In the genomic region with DNA sequence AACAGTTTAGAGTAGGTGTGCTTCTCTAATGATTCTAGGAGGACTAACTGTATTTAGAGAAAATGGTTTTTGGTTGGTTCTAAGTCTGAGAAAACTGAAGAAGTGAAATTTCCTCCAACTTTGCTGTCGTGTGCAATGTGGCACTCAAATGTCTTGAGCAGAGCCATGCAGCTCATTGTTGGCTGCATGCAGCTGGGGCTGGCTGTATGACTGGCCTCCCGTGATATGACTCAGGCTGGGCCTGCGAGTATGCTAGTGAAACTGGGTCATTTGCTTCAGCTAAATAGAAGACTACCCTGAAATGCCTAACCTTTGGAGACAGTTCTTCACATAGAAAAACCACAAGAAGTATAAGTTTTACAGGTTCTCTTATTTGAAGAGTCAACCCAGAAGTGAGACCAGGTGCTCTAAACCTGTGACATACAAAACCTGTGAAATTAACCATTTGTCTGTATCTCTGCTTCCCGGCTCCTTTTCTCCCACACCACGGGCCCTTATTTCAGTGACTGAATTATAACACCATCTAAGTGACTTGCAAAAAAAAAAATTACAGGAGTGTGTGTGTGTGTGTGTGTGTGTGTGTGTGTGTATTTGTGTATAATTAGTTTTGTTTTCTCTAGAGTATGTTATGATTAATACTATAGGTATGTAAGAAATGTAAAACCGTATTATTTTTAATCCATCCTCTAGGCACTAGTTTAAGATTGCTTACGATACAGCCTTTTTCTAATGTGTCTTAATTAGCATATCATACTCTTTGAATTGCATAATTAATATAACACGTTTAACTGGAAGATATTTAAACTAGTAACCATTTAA, we compare ENCODE assay signal across 8 cellular contexts. TPM values are rescaled to one million over a fixed set of nuclear protein-coding genes. Genes with fewer than 3 reads are reported as not detected.
DNase-seq lines count a peak whose midpoint lies in the region; ATAC-seq and TF ChIP-seq lines count a peak whose summit lies in the region.

No MANE protein-coding gene starts in this region.

- H3K4me1 Mint-ChIP-seq in stimulated activated effector memory CD8-positive, alpha-beta T cell treated with anti-CD3 and anti-CD28 coated beads, Interleukin-12 subunit alpha, Interleukin-12 subunit beta, amount 100 ng/mL, for 72 hours: peaks cover 30% of the 10 kb centered on the region

- BruUV-seq in OCI-LY7 (replicated peaks; lab: Mats Ljungman, UMichigan): no TSS peak

- no peaks in the 10 kb centered on the region for H4K20me1 ChIP-seq in OCI-LY7 (ENCODE audit: insufficient read depth, low read length)

- intact Hi-C loops in OCI-LY7 (cut with micrococcal nuclease; ENCODE audit: unreplicated experiment): no loop called here

- H3K79me2 ChIP-seq in OCI-LY7 (ENCODE audit: insufficient read depth, low read depth, low read length): no peaks in the 10 kb centered on the region

- no peak overlapping the region for H2AFZ ChIP-seq in OCI-LY7 (ENCODE audit: low read length)

- CTCF ChIA-PET in OCI-LY7 (lab: Charles Lee; ENCODE audit: unreplicated experiment): no interaction called here

- no peaks in the 10 kb centered on the region for H3K4me1 ChIP-seq in OCI-LY7 (ENCODE audit: insufficient read depth, low read length, poor library complexity, severe bottlenecking)

- H3K9me3 ChIP-seq in OCI-LY7 (ENCODE audit: low read length): no peaks in the 10 kb centered on the region

- peak overlapping the region; percentile 42 for H3K4me3 Mint-ChIP-seq in stimulated activated effector memory CD8-positive, alpha-beta T cell treated with anti-CD3 and anti-CD28 coated beads, Interleukin-12 subunit alpha, Interleukin-12 subunit beta, amount 100 ng/mL, for 72 hours

- peak overlapping the region; percentile 8 for H3K27ac Mint-ChIP-seq in stimulated activated effector memory CD8-positive, alpha-beta T cell treated with anti-CD3 and anti-CD28 coated beads, Interleukin-12 subunit alpha, Interleukin-12 subunit beta, amount 100 ng/mL, for 72 hours

- no peak overlapping the region for H3K27ac ChIP-seq in OCI-LY7 (ENCODE audit: low read depth, low read length, poor library complexity, severe bottlenecking)

- peaks cover 39% of the 10 kb centered on the region for H3K36me3 Mint-ChIP-seq in stimulated activated effector memory CD8-positive, alpha-beta T cell treated with anti-CD3 and anti-CD28 coated beads, Interleukin-12 subunit alpha, Interleukin-12 subunit beta, amount 100 ng/mL, for 72 hours

- TF ChIP-seq CTCF in foreskin fibroblast (IDR thresholded peaks at IDR 0.05; ENCODE audit: low read depth, low read length): no peak
- TF ChIP-seq CTCF in OCI-LY7 (conservative IDR thresholded peaks at IDR 0.05; ENCODE audit: low read length): no peak

- peak; percentile 100 for ATAC-seq in HG03064 (IDR thresholded peaks at IDR 0.05; ENCODE audit: low read depth, unreplicated experiment)
- peak; percentile 100 for ATAC-seq in stimulated activated effector memory CD8-positive, alpha-beta T cell treated with anti-CD3 and anti-CD28 coated beads, Interleukin-12 subunit alpha, Interleukin-12 subunit beta, amount 100 ng/mL, for 72 hours

- H3K9me2 ChIP-seq in OCI-LY7 (ENCODE audit: insufficient read depth, low read length): no peaks in the 10 kb centered on the region

- no peak overlapping the region for H3K4me2 ChIP-seq in OCI-LY7 (ENCODE audit: low read length)

- POLR2A ChIA-PET in OCI-LY7 (lab: Charles Lee): no interaction called here

- DNase-seq in activated gamma-delta T cell treated with Interleukin-2 at 50 U/mL for 16 hours (peak; percentile 24), activated gamma-delta T cell (lab: John Stamatoyannopoulos, UW) (no peak), foreskin fibroblast (peak; percentile 62 to 75), OCI-LY7 (ENCODE audit: low spot score) (no peak), NCI-H2107 (lab: John Stamatoyannopoulos, UW) (no peak)
- DNase-seq in activated CD4-positive, alpha-beta T cell treated with anti-CD3 and anti-CD28 coated beads for 48 hours: peak; percentile 87
- DNase-seq in stimulated activated effector memory CD8-positive, alpha-beta T cell treated with anti-CD3 and anti-CD28 coated beads, Interleukin-12 subunit alpha, Interleukin-12 subunit beta, amount 100 ng/mL, for 72 hours (ENCODE audit: low spot score in 2 of 2): peak; percentile 47 to 86

- no peaks in the 10 kb centered on the region for H3K9me3 Mint-ChIP-seq in stimulated activated effector memory CD8-positive, alpha-beta T cell treated with anti-CD3 and anti-CD28 coated beads, Interleukin-12 subunit alpha, Interleukin-12 subunit beta, amount 100 ng/mL, for 72 hours

- H3K36me3 ChIP-seq in OCI-LY7 (ENCODE audit: insufficient read depth, low read length): peaks cover 52% of the 10 kb centered on the region

- no peak overlapping the region for H3K4me3 ChIP-seq in foreskin fibroblast (ENCODE audit: low read depth in 1 of 2, low read length in 2 of 2)
- no peak overlapping the region for H3K4me3 ChIP-seq in OCI-LY7 (ENCODE audit: low read depth, low read length, poor library complexity, severe bottlenecking)

RNA-seq across cellular contexts. Expression of a gene that starts 15.9 kb away (rescaled TPM):
- total RNA-seq in OCI-LY7 (2014; rRNA removed; shearing (Covaris generic)): 8.9 and 15.1 TPM in 2 replicates
- total RNA-seq in OCI-LY7 (2022): 19.0 and 24.5 TPM in 2 replicates

Comparison
In these comparisons a context has a peak if more than half of its experiments do, and no peak if none do; other contexts are left out.
1. DNase-seq: peak in activated gamma-delta T cell treated with Interleukin-2 at 50 U/mL for 16 hours (single experiment), activated CD4-positive, alpha-beta T cell treated with anti-CD3 and anti-CD28 coated beads for 48 hours (single experiment), foreskin fibroblast (2 of 2) and stimulated activated effector memory CD8-positive, alpha-beta T cell treated with anti-CD3 and anti-CD28 coated beads, Interleukin-12 subunit alpha, Interleukin-12 subunit beta, amount 100 ng/mL, for 72 hours (2 of 2); none in activated gamma-delta T cell (single experiment), OCI-LY7 (single experiment) and NCI-H2107 (single experiment).